Comparison of ENCODE assay signal across 20 cellular contexts in the genomic region with DNA sequence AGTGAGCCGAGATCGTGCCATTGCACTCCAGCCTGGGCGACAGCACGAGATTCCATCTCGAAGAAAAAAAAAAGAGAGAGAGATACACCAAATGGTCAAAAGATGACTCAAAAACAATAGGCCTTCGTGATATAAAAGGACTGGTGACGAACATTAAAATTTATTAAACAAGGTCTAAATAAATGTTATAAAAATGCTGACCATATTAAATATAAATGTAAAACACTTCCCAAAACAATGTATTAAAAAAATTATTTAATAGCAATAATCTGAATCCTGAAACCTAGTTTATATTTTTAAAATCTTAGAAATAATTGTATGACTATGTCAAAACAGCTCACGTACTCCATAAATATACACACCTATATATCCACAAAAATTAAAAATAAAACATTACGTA.
DNase-seq lines count a peak whose midpoint lies in the region; ATAC-seq, FAIRE-seq and TF ChIP-seq lines count a peak whose summit lies in the region.
"Had no signal": no experiment of that assay in that cellular context is flagged by ENCODE, and none has a peak within 500 bp of the region (broad histone marks: within the 10 kb centered on the region; RNA-seq: fewer than 3 reads in every experiment).

No MANE protein-coding gene starts in this region.

- intact Hi-C loops in K562 (cut with micrococcal nuclease): no loop called here
- intact Hi-C loops in heart right ventricle (cut with DNase I): no loop called here
- intact Hi-C loops in sciatic nerve (cut with DNase I): no loop called here

- CTCF ChIA-PET in K562 (lab: Yijun Ruan, JAX; ENCODE audit: low intra/inter-chr PET ratio): no interaction called here

- no peak for ATAC-seq in K562
- no peak for ATAC-seq in heart right ventricle
- no peak for ATAC-seq in sciatic nerve

- TF ChIP-seq RAD21 in K562 (CRISPR knock-in tag; conservative IDR thresholded peaks at IDR 0.05 in 1 of 2, IDR thresholded peaks at IDR 0.05 in 1 of 2): no peak

- H3K36me3 ChIP-seq in K562 (ENCODE audit: control insufficient read depth, insufficient read depth, low read length) (no peaks in the 10 kb centered on the region), heart right ventricle (no peaks in the 10 kb centered on the region)
- H3K36me3 ChIP-seq: BE2C, BLaER1 had no signal

- BruUV-seq in K562 (replicated peaks; lab: Mats Ljungman, UMichigan): no TSS peak

- no peak for TF ChIP-seq EP300 in K562 (IDR thresholded peaks at IDR 0.05; ENCODE audit: low read length)

- in situ Hi-C loops in K562 (cut with MboI): no loop called here

- no peak overlapping the region for H2AFZ ChIP-seq in K562 (ENCODE audit: low read depth, low read length)

- H4K20me1 ChIP-seq in K562 (replicated peaks; ENCODE audit: control insufficient read depth, insufficient read depth, low read length): no peaks in the 10 kb centered on the region
- H4K20me1 ChIP-seq: BLaER1 had no signal

- no peak overlapping the region for H3K27ac ChIP-seq in K562 (ENCODE audit: extremely low read depth, low read depth, low read length)
- no peak overlapping the region for H3K27ac ChIP-seq in heart right ventricle
- H3K27ac ChIP-seq: 22Rv1, BLaER1 had no signal

- H3K27me3 ChIP-seq in K562 (ENCODE audit: control insufficient read depth in 2 of 2, insufficient read depth in 2 of 2, low read length in 2 of 2) (peaks cover 5 to 8% of the 10 kb centered on the region in 2 experiments; a peak in 3 of 5 replicates), heart right ventricle (peaks cover 0 to 4% (median 0%) of the 10 kb centered on the region in 7 donors)
- H3K27me3 ChIP-seq: BE2C, BLaER1 had no signal

- WGBS in K562 (ENCODE audit: insufficient coverage, low coverage, missing lambda C conversion rate): 2% methylated on average over 9 of the region's 9 CpGs
- 97 to 98% methylated on average over 9 of the region's 9 CpGs for WGBS in heart right ventricle, 2 donors

- no peak overlapping the region for H3K4me2 ChIP-seq in K562 (ENCODE audit: insufficient read depth, low read length)
- H3K4me2 ChIP-seq: BLaER1 had no signal

- no peaks in the 10 kb centered on the region for H3K9me3 ChIP-seq in K562 (replicated peaks; ENCODE audit: control insufficient read depth, insufficient read depth, low read depth, low read length)
- no peaks in the 10 kb centered on the region for H3K9me3 ChIP-seq in heart right ventricle
- H3K9me3 ChIP-seq: BE2C, Caco-2 had no signal

- no peak for TF ChIP-seq POLR2A in K562 (conservative IDR thresholded peaks at IDR 0.05)

- no peak overlapping the region for H3K9ac ChIP-seq in K562 (ENCODE audit: insufficient read depth in 1 of 2, low read depth in 2 of 2, low read length in 2 of 2)
- H3K9ac ChIP-seq: BLaER1 had no signal

- TF ChIP-seq CTCF in K562 (IDR thresholded peaks at IDR 0.05 in 2 of 3, conservative IDR thresholded peaks at IDR 0.05 in 1 of 3; ENCODE audit: insufficient read depth in 2 of 3, low read depth in 1 of 3, low read length in 3 of 3) (no peak), heart right ventricle (IDR thresholded peaks at IDR 0.05) (no peak)

- no peaks in the 10 kb centered on the region for H3K79me2 ChIP-seq in K562 (ENCODE audit: control insufficient read depth, insufficient read depth, low read length)

- FAIRE-seq in A204.1 (lab: Jason Lieb, UNC): peak; percentile 90
- no peak for FAIRE-seq in K562 (lab: Jason Lieb, UNC)
- FAIRE-seq in islet of Langerhans (lab: Jason Lieb, UNC): peak; percentile 71
- FAIRE-seq: D721Med, GM12891, GM19239 had no signal

- H3K4me3 ChIP-seq in K562 (no peak overlapping the region), heart right ventricle (no peak overlapping the region)
- H3K4me3 ChIP-seq: BLaER1 had no signal

- DNase-seq in K562 (ENCODE audit: extremely low read depth in 1 of 4, low spot score in 3 of 4): no peak
- DNase-seq in heart right ventricle: no peak
- DNase-seq in sciatic nerve (ENCODE audit: low spot score): no peak
- DNase-seq: ACHN; BE2C; C1 segment of cervical spinal cord; Caco-2; Calu3; CD4-positive, alpha-beta memory T cell; CD4-positive, CD25-positive, alpha-beta regulatory T cell; CD8-positive, alpha-beta memory T cell; DMS79 treated with DMSO at 0.1 percent for 48 hours; GF-D8 had no signal

- POLR2A ChIA-PET in K562 (lab: Yijun Ruan, JAX): no interaction called here

- no peaks in the 10 kb centered on the region for H3K9me1 ChIP-seq in K562 (ENCODE audit: control insufficient read depth, insufficient read depth, low read length)

- no peaks in the 10 kb centered on the region for H3K4me1 ChIP-seq in K562 (replicated peaks in 1 of 2; ENCODE audit: control insufficient read depth in 2 of 2, insufficient read depth in 2 of 2, low read length in 2 of 2)
- H3K4me1 ChIP-seq in heart right ventricle: peaks cover 0 to 7% (median 0%) of the 10 kb centered on the region in 9 donors
- H3K4me1 ChIP-seq: BE2C, BLaER1 had no signal

TF ChIP-seq in K562, 482 proteins besides CTCF, POLR2A, EP300 and RAD21:
- TF ChIP-seq ZNF316 (IDR thresholded peaks at IDR 0.05): peak; percentile 83
- no peak for TF ChIP-seq SMARCA4 (IDR thresholded peaks at IDR 0.05)
- TF ChIP-seq CBX2 (IDR thresholded peaks at IDR 0.05; ENCODE audit: insufficient read depth, low read length, poor library complexity, severe bottlenecking): no peak
- peak; percentile 61; the same call in 1 of the 2 replicates for TF ChIP-seq C11orf30 (IDR thresholded peaks at IDR 0.05; ENCODE audit: low read depth)
- TF ChIP-seq, protein P1, sequence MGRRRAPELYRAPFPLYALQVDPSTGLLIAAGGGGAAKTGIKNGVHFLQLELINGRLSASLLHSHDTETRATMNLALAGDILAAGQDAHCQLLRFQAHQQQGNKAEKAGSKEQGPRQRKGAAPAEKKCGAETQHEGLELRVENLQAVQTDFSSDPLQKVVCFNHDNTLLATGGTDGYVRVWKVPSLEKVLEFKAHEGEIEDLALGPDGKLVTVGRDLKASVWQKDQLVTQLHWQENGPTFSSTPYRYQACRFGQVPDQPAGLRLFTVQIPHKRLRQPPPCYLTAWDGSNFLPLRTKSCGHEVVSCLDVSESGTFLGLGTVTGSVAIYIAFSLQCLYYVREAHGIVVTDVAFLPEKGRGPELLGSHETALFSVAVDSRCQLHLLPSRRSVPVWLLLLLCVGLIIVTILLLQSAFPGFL (CRISPR knock-in tag; IDR thresholded peaks at IDR 0.05): no peak
- peak; percentile 45 for TF ChIP-seq MAFG (tag; conservative IDR thresholded peaks at IDR 0.05)
- no peak for TF ChIP-seq FOXA1 (IDR thresholded peaks at IDR 0.05; ENCODE audit: borderline replicate concordance)
- TF ChIP-seq HDAC1 (IDR thresholded peaks at IDR 0.05): no peak
